In the genomic region with DNA sequence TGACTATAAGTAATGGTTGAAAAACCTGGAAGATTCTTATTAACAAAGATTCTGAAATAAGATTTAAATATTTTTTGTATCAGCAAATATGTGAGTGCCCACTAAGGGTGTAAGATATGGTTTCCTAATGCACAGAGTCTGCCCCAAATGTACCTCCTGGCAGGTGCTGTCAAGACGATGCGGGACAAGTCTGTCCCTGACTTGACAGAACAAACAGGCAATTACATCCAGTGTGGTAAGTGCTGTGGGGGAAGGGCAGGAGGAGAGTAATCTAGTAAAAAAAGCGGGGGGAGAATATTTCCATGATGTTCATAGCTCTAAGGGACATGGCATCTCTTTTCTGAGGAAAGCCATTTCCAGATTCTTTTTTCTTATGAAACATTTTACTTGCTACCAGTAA, we compare ENCODE assay signal across 23 cellular contexts.
"Had no signal": no experiment of that assay in that cellular context is flagged by ENCODE, and none has a peak within 500 bp of the region (broad histone marks: within the 10 kb centered on the region; RNA-seq: fewer than 3 reads in every experiment).

No MANE protein-coding gene starts in this region.

- H3K36me3 Mint-ChIP-seq: mesothelial cell of epicardium; naive B cell; natural killer cell treated with Interleukin-12 subunit alpha and Interleukin-12 subunit beta and Interleukin-15 and Interleukin-18, amount 100 ng/mL, for 72 hours; stimulated activated effector memory CD8-positive, alpha-beta T cell treated with anti-CD3 and anti-CD28 coated beads, Interleukin-12 subunit alpha, Interleukin-12 subunit beta, amount 100 ng/mL, for 72 hours; type B pancreatic cell had no signal

- DNase-seq: effector memory CD8-positive, alpha-beta T cell; erythroblast; esophagus squamous epithelium; foreskin melanocyte; glutamatergic neuron; heart right ventricle; hippocampal formation; left cardiac atrium; left lung; mesenchymal stem cell; naive B cell; nucleus accumbens; right cardiac atrium; sigmoid colon; stimulated activated CD4-positive, alpha-beta T cell treated with anti-CD3 and anti-CD28 coated beads, Interleukin-2, amount 100 ng/mL, for 24 hours; stimulated activated CD4-positive, alpha-beta T cell treated with anti-CD3 and anti-CD28 coated beads, Interleukin-4, amount 100 ng/mL, for 24 hours; stimulated activated naive CD4-positive, alpha-beta T cell treated with Interleukin-2 at 50 U/mL for 16 hours; stomach; thyroid gland had no signal

- H3K4me1 Mint-ChIP-seq: naive B cell had no signal

- ATAC-seq: effector memory CD8-positive, alpha-beta T cell; heart right ventricle; left cardiac atrium; left lung; natural killer cell treated with Interleukin-12 subunit alpha and Interleukin-12 subunit beta and Interleukin-15 and Interleukin-18, amount 100 ng/mL, for 72 hours; right cardiac atrium; stimulated activated effector memory CD8-positive, alpha-beta T cell treated with anti-CD3 and anti-CD28 coated beads, Interleukin-12 subunit alpha, Interleukin-12 subunit beta, amount 100 ng/mL, for 72 hours had no signal

- H3K4me3 Mint-ChIP-seq: effector memory CD8-positive, alpha-beta T cell; mesothelial cell of epicardium; naive B cell; natural killer cell treated with Interleukin-12 subunit alpha and Interleukin-12 subunit beta and Interleukin-15 and Interleukin-18, amount 100 ng/mL, for 72 hours; stimulated activated effector memory CD8-positive, alpha-beta T cell treated with anti-CD3 and anti-CD28 coated beads, Interleukin-12 subunit alpha, Interleukin-12 subunit beta, amount 100 ng/mL, for 72 hours; type B pancreatic cell had no signal

- H3K27me3 Mint-ChIP-seq: type B pancreatic cell had no signal

- H3K9me3 Mint-ChIP-seq: effector memory CD8-positive, alpha-beta T cell; mesothelial cell of epicardium; natural killer cell treated with Interleukin-12 subunit alpha and Interleukin-12 subunit beta and Interleukin-15 and Interleukin-18, amount 100 ng/mL, for 72 hours; stimulated activated effector memory CD8-positive, alpha-beta T cell treated with anti-CD3 and anti-CD28 coated beads, Interleukin-12 subunit alpha, Interleukin-12 subunit beta, amount 100 ng/mL, for 72 hours; type B pancreatic cell had no signal

- H3K27ac Mint-ChIP-seq: effector memory CD8-positive, alpha-beta T cell; mesothelial cell of epicardium; naive B cell; natural killer cell treated with Interleukin-12 subunit alpha and Interleukin-12 subunit beta and Interleukin-15 and Interleukin-18, amount 100 ng/mL, for 72 hours; stimulated activated effector memory CD8-positive, alpha-beta T cell treated with anti-CD3 and anti-CD28 coated beads, Interleukin-12 subunit alpha, Interleukin-12 subunit beta, amount 100 ng/mL, for 72 hours; type B pancreatic cell had no signal
